8 cellular contexts compared by ENCODE assay signal in the genomic region with DNA sequence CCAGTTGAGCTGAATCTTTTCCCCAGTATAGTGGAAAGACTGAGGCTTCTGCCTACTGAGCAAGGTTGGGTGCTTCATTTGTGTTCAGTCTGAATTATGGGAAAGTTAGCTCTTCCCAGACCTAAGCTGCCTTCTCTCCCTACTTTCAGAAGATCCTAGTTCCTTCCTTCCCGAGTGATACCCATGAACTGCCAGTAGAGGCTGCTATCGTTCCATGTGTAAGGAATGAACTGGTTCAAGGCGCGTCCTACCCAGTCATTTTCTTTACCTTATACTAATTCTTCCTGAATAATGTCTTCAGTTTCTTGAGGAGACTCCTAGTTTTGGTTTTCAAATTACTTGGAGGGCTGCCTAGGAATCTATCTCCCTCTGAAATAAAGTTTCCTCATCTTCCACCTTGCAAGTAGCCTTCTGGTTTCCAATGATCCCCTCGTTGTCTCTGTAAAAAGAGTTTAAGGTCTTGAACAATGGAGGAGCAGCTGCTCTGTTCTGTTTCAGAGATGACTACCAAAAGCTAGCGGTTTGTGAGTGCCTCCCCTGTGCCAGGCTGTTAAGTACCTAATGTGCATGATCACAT. TPM values are rescaled to one million over a fixed set of nuclear protein-coding genes. Genes with fewer than 3 reads are reported as not detected.
DNase-seq lines count a peak whose midpoint lies in the region; ATAC-seq and TF ChIP-seq lines count a peak whose summit lies in the region.

No MANE protein-coding gene starts in this region.

- CTCF ChIA-PET in activated CD4-positive, alpha-beta memory T cell treated with anti-CD3 and anti-CD28 coated beads for 36 hours (lab: Charles Lee) = interaction anchor here (0.6 to 5.0 kb wide), 7 partner anchors 10 to 727 kb away, joined by 3 to 25 read pairs (median 3); partner anchors contain the start of gene RPL27
- CTCF ChIA-PET in activated CD4-positive, alpha-beta memory T cell treated with anti-CD3 and anti-CD28 coated beads, Interleukin-2, amount 10 ng/mL, durations not matched to agents 7 days and 5 days (lab: Charles Lee) = interaction anchor here (1.0 to 1.6 kb wide), 3 partner anchors 86 to 265 kb away, joined by 3 to 4 read pairs (median 3); no protein-coding TSS in a partner anchor

- ATAC-seq in Right ventricle myocardium superior (ENCODE audit: poor library complexity) = peak; percentile 85

- POLR2A ChIA-PET in activated CD4-positive, alpha-beta memory T cell treated with anti-CD3 and anti-CD28 coated beads for 36 hours (lab: Charles Lee) = interaction anchor here (1.3 kb wide), 1 partner anchor 10 kb away, joined by 4 read pairs; the partner anchor contains the start of gene PSME3
- POLR2A ChIA-PET in activated CD4-positive, alpha-beta memory T cell treated with anti-CD3 and anti-CD28 coated beads, Interleukin-2, amount 10 ng/mL, durations not matched to agents 7 days and 5 days (lab: Charles Lee) = interaction anchor here (1.2 kb wide), 1 partner anchor 9 kb away, joined by 5 read pairs; no protein-coding TSS in a partner anchor

- TF ChIP-seq CTCF in VCaP (conservative IDR thresholded peaks at IDR 0.05) (peak; percentile 99), retinal pigment epithelial cell (conservative IDR thresholded peaks at IDR 0.05; ENCODE audit: low read depth, low read length) (peak; percentile 99)

- DNase-seq in activated CD4-positive, alpha-beta memory T cell treated with anti-CD3 and anti-CD28 coated beads for 36 hours = peak; percentile 17
- DNase-seq in activated CD4-positive, alpha-beta memory T cell treated with anti-CD3 and anti-CD28 coated beads, Interleukin-2, amount 10 ng/mL, durations not matched to agents 7 days and 5 days = no peak
- DNase-seq in NCI-H1436 (lab: John Stamatoyannopoulos, UW) (peak; percentile 59), Right ventricle myocardium superior (no peak), retinal pigment epithelial cell (ENCODE audit: low read depth) (no peak), GF-D8 (lab: John Stamatoyannopoulos, UW) (no peak)
- DNase-seq in activated naive CD4-positive, alpha-beta T cell (lab: John Stamatoyannopoulos, UW) = no peak

- H3K27me3 Mint-ChIP-seq in activated CD4-positive, alpha-beta memory T cell treated with anti-CD3 and anti-CD28 coated beads for 36 hours = no peaks in the 10 kb centered on the region
- no peaks in the 10 kb centered on the region for H3K27me3 Mint-ChIP-seq in activated CD4-positive, alpha-beta memory T cell treated with anti-CD3 and anti-CD28 coated beads, Interleukin-2, amount 10 ng/mL, durations not matched to agents 7 days and 5 days

- no peaks in the 10 kb centered on the region for H3K9me3 Mint-ChIP-seq in activated CD4-positive, alpha-beta memory T cell treated with anti-CD3 and anti-CD28 coated beads for 36 hours
- H3K9me3 Mint-ChIP-seq in activated CD4-positive, alpha-beta memory T cell treated with anti-CD3 and anti-CD28 coated beads, Interleukin-2, amount 10 ng/mL, durations not matched to agents 7 days and 5 days = no peaks in the 10 kb centered on the region

- H3K4me3 ChIP-seq in retinal pigment epithelial cell (ENCODE audit: low read length) = no peak overlapping the region

- intact Hi-C loops in activated CD4-positive, alpha-beta memory T cell treated with anti-CD3 and anti-CD28 coated beads for 36 hours (cut with micrococcal nuclease) = loop anchor here (2.0 kb wide), 1 partner anchor 85 kb away; no protein-coding TSS in a partner anchor
- intact Hi-C loops in Right ventricle myocardium superior (cut with DNase I) = loop anchor here (2.0 kb wide), 2 partner anchors 87 to 95 kb away; no protein-coding TSS in a partner anchor

- no peak overlapping the region for H3K4me3 Mint-ChIP-seq in activated CD4-positive, alpha-beta memory T cell treated with anti-CD3 and anti-CD28 coated beads for 36 hours
- H3K4me3 Mint-ChIP-seq in activated CD4-positive, alpha-beta memory T cell treated with anti-CD3 and anti-CD28 coated beads, Interleukin-2, amount 10 ng/mL, durations not matched to agents 7 days and 5 days = no peak overlapping the region

- peaks cover 16% of the 10 kb centered on the region for H3K4me1 Mint-ChIP-seq in activated CD4-positive, alpha-beta memory T cell treated with anti-CD3 and anti-CD28 coated beads for 36 hours (ENCODE audit: low read depth)
- H3K4me1 Mint-ChIP-seq in activated CD4-positive, alpha-beta memory T cell treated with anti-CD3 and anti-CD28 coated beads, Interleukin-2, amount 10 ng/mL, durations not matched to agents 7 days and 5 days = peaks cover 14% of the 10 kb centered on the region

- no peak overlapping the region for H3K27ac Mint-ChIP-seq in activated CD4-positive, alpha-beta memory T cell treated with anti-CD3 and anti-CD28 coated beads for 36 hours
- no peak overlapping the region for H3K27ac Mint-ChIP-seq in activated CD4-positive, alpha-beta memory T cell treated with anti-CD3 and anti-CD28 coated beads, Interleukin-2, amount 10 ng/mL, durations not matched to agents 7 days and 5 days

- peaks cover 48% of the 10 kb centered on the region for H3K36me3 Mint-ChIP-seq in activated CD4-positive, alpha-beta memory T cell treated with anti-CD3 and anti-CD28 coated beads for 36 hours
- H3K36me3 Mint-ChIP-seq in activated CD4-positive, alpha-beta memory T cell treated with anti-CD3 and anti-CD28 coated beads, Interleukin-2, amount 10 ng/mL, durations not matched to agents 7 days and 5 days (ENCODE audit: low read depth) = peaks cover 61% of the 10 kb centered on the region

- no peak overlapping the region for H3K27ac ChIP-seq in VCaP

RNA-seq across cellular contexts. Expression of gene AOC2, which starts 0.9 kb away (rescaled TPM):
- total RNA-seq in activated CD4-positive, alpha-beta memory T cell treated with anti-CD3 and anti-CD28 coated beads for 36 hours = 1 to 10 TPM; 1.7 to 2.0 TPM
- 1 to 10 TPM; 1.0 to 1.1 TPM for total RNA-seq in activated CD4-positive, alpha-beta memory T cell treated with anti-CD3 and anti-CD28 coated beads, Interleukin-2, amount 10 ng/mL, durations not matched to agents 7 days and 5 days
- total RNA-seq in Right ventricle myocardium superior = 0.32 TPM

RNA-seq across cellular contexts. Expression of gene AOC3, which starts 7.6 kb away (rescaled TPM):
- total RNA-seq in activated CD4-positive, alpha-beta memory T cell treated with anti-CD3 and anti-CD28 coated beads for 36 hours = 1 to 10 TPM; 1.6 to 2.0 TPM
- total RNA-seq in activated CD4-positive, alpha-beta memory T cell treated with anti-CD3 and anti-CD28 coated beads, Interleukin-2, amount 10 ng/mL, durations not matched to agents 7 days and 5 days = under 1 TPM; 0.50 to 0.53 TPM
- 8.3 TPM for total RNA-seq in Right ventricle myocardium superior

RNA-seq across cellular contexts. Expression of gene PSME3, which starts 10.2 kb away (rescaled TPM):
- 100 to 1,000 TPM; 111 to 116 TPM for total RNA-seq in activated CD4-positive, alpha-beta memory T cell treated with anti-CD3 and anti-CD28 coated beads for 36 hours
- 100 to 1,000 TPM; 101 to 104 TPM for total RNA-seq in activated CD4-positive, alpha-beta memory T cell treated with anti-CD3 and anti-CD28 coated beads, Interleukin-2, amount 10 ng/mL, durations not matched to agents 7 days and 5 days
- total RNA-seq in Right ventricle myocardium superior = 74.7 TPM

RNA-seq across cellular contexts. Expression of gene BECN1, which starts 19.4 kb away (rescaled TPM):
- 10 to 100 TPM; 72.7 to 77.4 TPM for total RNA-seq in activated CD4-positive, alpha-beta memory T cell treated with anti-CD3 and anti-CD28 coated beads for 36 hours
- 10 to 100 TPM; 95.6 to 96.8 TPM for total RNA-seq in activated CD4-positive, alpha-beta memory T cell treated with anti-CD3 and anti-CD28 coated beads, Interleukin-2, amount 10 ng/mL, durations not matched to agents 7 days and 5 days
- 78.0 TPM for total RNA-seq in Right ventricle myocardium superior

RNA-seq across cellular contexts. Expression of gene CNTD1, which starts 44.8 kb away (rescaled TPM):
- total RNA-seq in activated CD4-positive, alpha-beta memory T cell treated with anti-CD3 and anti-CD28 coated beads for 36 hours = not detected
- total RNA-seq in activated CD4-positive, alpha-beta memory T cell treated with anti-CD3 and anti-CD28 coated beads, Interleukin-2, amount 10 ng/mL, durations not matched to agents 7 days and 5 days = not detected
- not detected for total RNA-seq in Right ventricle myocardium superior

Comparison
In these comparisons a context has a peak if more than half of its experiments do, and no peak if none do; other contexts are left out.
1. DNase-seq: peak in activated CD4-positive, alpha-beta memory T cell treated with anti-CD3 and anti-CD28 coated beads for 36 hours (single experiment) and NCI-H1436 (single experiment); none in activated CD4-positive, alpha-beta memory T cell treated with anti-CD3 and anti-CD28 coated beads, Interleukin-2, amount 10 ng/mL, durations not matched to agents 7 days and 5 days (single experiment), Right ventricle myocardium superior (single experiment), retinal pigment epithelial cell (single experiment), GF-D8 (single experiment) and activated naive CD4-positive, alpha-beta T cell (0 of 4).